ENCODE assay signal across 8 cellular contexts in genomic region chr17:78356163-78356713, GRCh38. TPM values are rescaled to one million over a fixed set of nuclear protein-coding genes. Genes with fewer than 3 reads are reported as not detected.
DNase-seq lines count a peak whose midpoint lies in the region; ATAC-seq and TF ChIP-seq lines count a peak whose summit lies in the region.

No MANE protein-coding gene starts in this region.

- H2AFZ ChIP-seq in fibroblast of lung (ENCODE audit: low read length), result no peak overlapping the region

- peak; percentile 62 for ATAC-seq in GM18508 (IDR thresholded peaks at IDR 0.05; ENCODE audit: insufficient read depth, unreplicated experiment)
- peak; percentile 58 for ATAC-seq in HG02678 (IDR thresholded peaks at IDR 0.05; ENCODE audit: unreplicated experiment)

- no peak for TF ChIP-seq CTCF in fibroblast of lung (conservative IDR thresholded peaks at IDR 0.05 in 1 of 2, IDR thresholded peaks at IDR 0.05 in 1 of 2; ENCODE audit: low read depth in 1 of 2, low read length in 2 of 2)

- H3K4me1 ChIP-seq in NT2/D1 (ENCODE audit: insufficient read depth, insufficient read length) (peaks cover 32% of the 10 kb centered on the region), fibroblast of lung (ENCODE audit: control insufficient read depth, extremely low read depth, insufficient read depth, low read length) (peaks cover 29% of the 10 kb centered on the region)

- H3K9me3 ChIP-seq in NT2/D1 (ENCODE audit: insufficient read depth, low read length) (no peaks in the 10 kb centered on the region), fibroblast of lung (ENCODE audit: control insufficient read depth, insufficient read depth, low read depth, low read length) (no peaks in the 10 kb centered on the region), MG63 (no peaks in the 10 kb centered on the region)

- H3K79me2 ChIP-seq in fibroblast of lung (ENCODE audit: control insufficient read depth, insufficient read depth, low read length), result peaks cover 50% of the 10 kb centered on the region

- peak overlapping the region; percentile 94 for H3K27ac ChIP-seq in fibroblast of lung (ENCODE audit: insufficient read depth, low read length)

- no peaks in the 10 kb centered on the region for H4K20me1 ChIP-seq in fibroblast of lung (ENCODE audit: control insufficient read depth, extremely low read depth, insufficient read depth, low read length)

- peaks cover 59% of the 10 kb centered on the region for H3K27me3 ChIP-seq in NT2/D1 (ENCODE audit: insufficient read depth, insufficient read length)
- H3K27me3 ChIP-seq in fibroblast of lung (ENCODE audit: control insufficient read depth, insufficient read depth, low read length), result no peaks in the 10 kb centered on the region
- no peaks in the 10 kb centered on the region for H3K27me3 ChIP-seq in MG63

- no peak overlapping the region for H3K4me3 ChIP-seq in NT2/D1 (ENCODE audit: insufficient read length, low read depth)
- H3K4me3 ChIP-seq in fibroblast of lung (replicated peaks in 1 of 4; ENCODE audit: control extremely low read depth in 1 of 4, insufficient read depth in 1 of 4, low read depth in 3 of 4, low read length in 4 of 4), result peak overlapping the region in 2 of 4 experiments; percentile 62 to 98
- peak overlapping the region; percentile 31 for H3K4me3 ChIP-seq in skeletal muscle cell (ENCODE audit: low read depth, low read length)
- H3K4me3 ChIP-seq in MG63, result no peak overlapping the region

- H3K9ac ChIP-seq in NT2/D1 (ENCODE audit: insufficient read length, low read depth) (no peak overlapping the region), fibroblast of lung (ENCODE audit: insufficient read depth, low read length) (no peak overlapping the region)

- peak; percentile 69 for DNase-seq in NT2/D1 (ENCODE audit: low read depth, low spot score)
- DNase-seq in activated CD8-positive, alpha-beta memory T cell treated with anti-CD3 and anti-CD28 coated beads, Interleukin-2, amount 50 U/mL, for 48 hours, result peak; percentile 89
- DNase-seq in fibroblast of lung (ENCODE audit: low read depth in 2 of 2), result peak; percentile 80 to 98
- DNase-seq in skeletal muscle cell (ENCODE audit: low read depth), result peak; percentile 80
- DNase-seq in MG63, result no peak
- no peak for DNase-seq in KG1 (lab: John Stamatoyannopoulos, UW)

- H3K36me3 ChIP-seq in NT2/D1 (ENCODE audit: insufficient read depth, insufficient read length, low read length), result peaks cover 30% of the 10 kb centered on the region
- H3K36me3 ChIP-seq in fibroblast of lung (ENCODE audit: control insufficient read depth, insufficient read depth, low read length), result peaks cover 21% of the 10 kb centered on the region
- H3K36me3 ChIP-seq in MG63, result peaks cover 50% of the 10 kb centered on the region

- peak overlapping the region; percentile 49 for H3K4me2 ChIP-seq in fibroblast of lung (ENCODE audit: extremely low read depth, insufficient read depth, low read length)

RNA-seq across cellular contexts. Expression of gene SOCS3, which starts 3.6 kb away (rescaled TPM):
- 163 and 185 TPM in 2 replicates for total RNA-seq in fibroblast of lung
- 52.6 and 87.8 TPM in 2 replicates for polyA plus RNA-seq in fibroblast of lung
- polyA plus RNA-seq in fibroblast of lung (2012), result 59.6 and 94.1 TPM in 2 replicates
- polyA minus RNA-seq in fibroblast of lung (ENCODE audit: low replicate concordance), result 48.9 and 50.2 TPM in 2 replicates
- total RNA-seq in MG63 (2014; rRNA removed; shearing (Covaris generic); ENCODE audit: low replicate concordance), result 23.4 and 32.9 TPM in 2 replicates

RNA-seq across cellular contexts. Expression of gene PGS1, which starts 22.2 kb away (rescaled TPM):
- 29.8 and 34.5 TPM in 2 replicates for total RNA-seq in fibroblast of lung
- 21.7 and 22.4 TPM in 2 replicates for polyA plus RNA-seq in fibroblast of lung
- polyA plus RNA-seq in fibroblast of lung (2012), result 16.6 and 21.3 TPM in 2 replicates
- 27.9 and 37.7 TPM in 2 replicates for polyA minus RNA-seq in fibroblast of lung (ENCODE audit: low replicate concordance)
- total RNA-seq in MG63 (2014; rRNA removed; shearing (Covaris generic); ENCODE audit: low replicate concordance), result 47.3 and 48.7 TPM in 2 replicates

Comparison
In these comparisons a context has a peak if more than half of its experiments do, and no peak if none do; other contexts are left out.
1. DNase-seq: peak in NT2/D1 (single experiment), activated CD8-positive, alpha-beta memory T cell treated with anti-CD3 and anti-CD28 coated beads, Interleukin-2, amount 50 U/mL, for 48 hours (single experiment), fibroblast of lung (2 of 2) and skeletal muscle cell (single experiment); none in MG63 (single experiment) and KG1 (single experiment).